Comparison of ENCODE assay signal across 1 cellular context in genomic region chr10:31116226-31116625, GRCh38.
TF ChIP-seq lines count a peak whose summit lies in the region.

No MANE protein-coding gene starts in this region.

TF ChIP-seq in GM23338, 12 proteins besides CTCF, POLR2A, EP300 and RAD21:
- TF ChIP-seq, protein P1, sequence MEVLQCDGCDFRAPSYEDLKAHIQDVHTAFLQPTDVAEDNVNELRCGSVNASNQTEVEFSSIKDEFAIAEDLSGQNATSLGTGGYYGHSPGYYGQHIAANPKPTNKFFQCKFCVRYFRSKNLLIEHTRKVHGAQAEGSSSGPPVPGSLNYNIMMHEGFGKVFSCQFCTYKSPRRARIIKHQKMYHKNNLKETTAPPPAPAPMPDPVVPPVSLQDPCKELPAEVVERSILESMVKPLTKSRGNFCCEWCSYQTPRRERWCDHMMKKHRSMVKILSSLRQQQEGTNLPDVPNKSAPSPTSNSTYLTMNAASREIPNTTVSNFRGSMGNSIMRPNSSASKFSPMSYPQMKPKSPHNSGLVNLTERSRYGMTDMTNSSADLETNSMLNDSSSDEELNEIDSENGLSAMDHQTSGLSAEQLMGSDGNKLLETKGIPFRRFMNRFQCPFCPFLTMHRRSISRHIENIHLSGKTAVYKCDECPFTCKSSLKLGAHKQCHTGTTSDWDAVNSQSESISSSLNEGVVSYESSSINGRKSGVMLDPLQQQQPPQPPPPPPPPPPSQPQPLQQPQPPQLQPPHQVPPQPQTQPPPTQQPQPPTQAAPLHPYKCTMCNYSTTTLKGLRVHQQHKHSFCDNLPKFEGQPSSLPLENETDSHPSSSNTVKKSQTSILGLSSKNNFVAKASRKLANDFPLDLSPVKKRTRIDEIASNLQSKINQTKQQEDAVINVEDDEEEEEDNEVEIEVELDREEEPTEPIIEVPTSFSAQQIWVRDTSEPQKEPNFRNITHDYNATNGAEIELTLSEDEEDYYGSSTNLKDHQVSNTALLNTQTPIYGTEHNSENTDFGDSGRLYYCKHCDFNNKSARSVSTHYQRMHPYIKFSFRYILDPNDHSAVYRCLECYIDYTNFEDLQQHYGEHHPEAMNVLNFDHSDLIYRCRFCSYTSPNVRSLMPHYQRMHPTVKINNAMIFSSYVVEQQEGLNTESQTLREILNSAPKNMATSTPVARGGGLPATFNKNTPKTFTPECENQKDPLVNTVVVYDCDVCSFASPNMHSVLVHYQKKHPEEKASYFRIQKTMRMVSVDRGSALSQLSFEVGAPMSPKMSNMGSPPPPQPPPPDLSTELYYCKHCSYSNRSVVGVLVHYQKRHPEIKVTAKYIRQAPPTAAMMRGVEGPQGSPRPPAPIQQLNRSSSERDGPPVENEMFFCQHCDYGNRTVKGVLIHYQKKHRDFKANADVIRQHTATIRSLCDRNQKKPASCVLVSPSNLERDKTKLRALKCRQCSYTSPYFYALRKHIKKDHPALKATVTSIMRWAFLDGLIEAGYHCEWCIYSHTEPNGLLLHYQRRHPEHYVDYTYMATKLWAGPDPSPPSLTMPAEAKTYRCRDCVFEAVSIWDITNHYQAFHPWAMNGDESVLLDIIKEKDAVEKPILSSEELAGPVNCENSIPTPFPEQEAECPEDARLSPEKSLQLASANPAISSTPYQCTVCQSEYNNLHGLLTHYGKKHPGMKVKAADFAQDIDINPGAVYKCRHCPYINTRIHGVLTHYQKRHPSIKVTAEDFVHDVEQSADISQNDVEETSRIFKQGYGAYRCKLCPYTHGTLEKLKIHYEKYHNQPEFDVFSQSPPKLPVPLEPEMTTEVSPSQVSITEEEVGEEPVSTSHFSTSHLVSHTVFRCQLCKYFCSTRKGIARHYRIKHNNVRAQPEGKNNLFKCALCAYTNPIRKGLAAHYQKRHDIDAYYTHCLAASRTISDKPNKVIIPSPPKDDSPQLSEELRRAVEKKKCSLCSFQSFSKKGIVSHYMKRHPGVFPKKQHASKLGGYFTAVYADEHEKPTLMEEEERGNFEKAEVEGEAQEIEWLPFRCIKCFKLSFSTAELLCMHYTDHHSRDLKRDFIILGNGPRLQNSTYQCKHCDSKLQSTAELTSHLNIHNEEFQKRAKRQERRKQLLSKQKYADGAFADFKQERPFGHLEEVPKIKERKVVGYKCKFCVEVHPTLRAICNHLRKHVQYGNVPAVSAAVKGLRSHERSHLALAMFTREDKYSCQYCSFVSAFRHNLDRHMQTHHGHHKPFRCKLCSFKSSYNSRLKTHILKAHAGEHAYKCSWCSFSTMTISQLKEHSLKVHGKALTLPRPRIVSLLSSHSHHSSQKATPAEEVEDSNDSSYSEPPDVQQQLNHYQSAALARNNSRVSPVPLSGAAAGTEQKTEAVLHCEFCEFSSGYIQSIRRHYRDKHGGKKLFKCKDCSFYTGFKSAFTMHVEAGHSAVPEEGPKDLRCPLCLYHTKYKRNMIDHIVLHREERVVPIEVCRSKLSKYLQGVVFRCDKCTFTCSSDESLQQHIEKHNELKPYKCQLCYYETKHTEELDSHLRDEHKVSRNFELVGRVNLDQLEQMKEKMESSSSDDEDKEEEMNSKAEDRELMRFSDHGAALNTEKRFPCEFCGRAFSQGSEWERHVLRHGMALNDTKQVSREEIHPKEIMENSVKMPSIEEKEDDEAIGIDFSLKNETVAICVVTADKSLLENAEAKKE (CRISPR knock-in tag; IDR thresholded peaks at IDR 0.05) = no peak
